Comparison of ENCODE assay signal across 8 cellular contexts in genomic region chr2:207352978-207353377, GRCh38.
A peak's percentile ranks its signal among the peaks of the same experiment; 100 is the strongest.
DNase-seq lines count a peak whose midpoint lies in the region; ATAC-seq, FAIRE-seq and TF ChIP-seq lines count a peak whose summit lies in the region.

No MANE protein-coding gene starts in this region.

- intact Hi-C loops in A673 (cut with micrococcal nuclease; ENCODE audit: unreplicated experiment) (no loop called here), lower leg skin (cut with DNase I; ENCODE audit: low total_unique reads) (no loop called here)

- no peaks in the 10 kb centered on the region for H3K4me1 ChIP-seq in A673 (ENCODE audit: insufficient read depth, low read length, poor library complexity, severe bottlenecking)

- H3K9me3 ChIP-seq in A673 (ENCODE audit: low read depth, low read length, poor library complexity, severe bottlenecking), result no peaks in the 10 kb centered on the region

- no TSS peak for BruUV-seq in A673 (replicated peaks; lab: Mats Ljungman, UMichigan)

- H3K4me3 ChIP-seq in A673 (ENCODE audit: low read depth, low read length, poor library complexity, severe bottlenecking) (no peak overlapping the region), lower leg skin (ENCODE audit: low read depth, poor library complexity, severe bottlenecking) (no peak overlapping the region)

- ATAC-seq in GM21381 (IDR thresholded peaks at IDR 0.05; ENCODE audit: unreplicated experiment), result peak; percentile 83
- ATAC-seq in esophagus mucosa, result peak; percentile 56
- ATAC-seq in GM21360 (IDR thresholded peaks at IDR 0.05; ENCODE audit: unreplicated experiment), result no peak

- 70 to 78% methylated on average over 2 of the region's 2 CpGs for WGBS in lower leg skin, 2 donors

- CTCF ChIA-PET in A673 (lab: Charles Lee), result no interaction called here

- no peak for TF ChIP-seq RAD21 in Ishikawa (IDR thresholded peaks at IDR 0.05; ENCODE audit: low read depth)

- peak; percentile 42 for FAIRE-seq in GM12892 (lab: Jason Lieb, UNC)

- TF ChIP-seq CTCF in A673 (conservative IDR thresholded peaks at IDR 0.05; ENCODE audit: low read depth, low read length), result no peak
- no peak for TF ChIP-seq CTCF in lower leg skin (IDR thresholded peaks at IDR 0.05)

- TF ChIP-seq EP300 in Ishikawa (IDR thresholded peaks at IDR 0.05; ENCODE audit: borderline replicate concordance), result no peak

- no peaks in the 10 kb centered on the region for H3K36me3 ChIP-seq in A673 (ENCODE audit: insufficient read depth, low read length, poor library complexity, severe bottlenecking)

- POLR2A ChIA-PET in A673 (lab: Charles Lee; ENCODE audit: low non-redundant PET), result no interaction called here

- TF ChIP-seq POLR2A in GM12892 (IDR thresholded peaks at IDR 0.05; ENCODE audit: low read depth, low read length), result no peak
- TF ChIP-seq POLR2A in lower leg skin (IDR thresholded peaks at IDR 0.05), result no peak

- no peak overlapping the region for H3K27ac ChIP-seq in A673 (ENCODE audit: low read depth, low read length, poor library complexity, severe bottlenecking)

- no peak for DNase-seq in GM12892 (ENCODE audit: insufficient read length)
- DNase-seq in A673 (ENCODE audit: low spot score), result no peak
- no peak for DNase-seq in lower leg skin (ENCODE audit: low spot score in 2 of 2)
- no peak for DNase-seq in NCI-H187 (lab: John Stamatoyannopoulos, UW)

- no peaks in the 10 kb centered on the region for H3K27me3 ChIP-seq in A673 (replicated peaks; ENCODE audit: insufficient read depth, low read depth, low read length, poor library complexity)

TF ChIP-seq in Ishikawa, 13 proteins besides CTCF, POLR2A, EP300 and RAD21:
- TF ChIP-seq TCF12 (IDR thresholded peaks at IDR 0.05; ENCODE audit: low read depth) (no peak), USF1 (IDR thresholded peaks at IDR 0.05) (peak; percentile 82), MAX (IDR thresholded peaks at IDR 0.05) (no peak), TEAD4 (IDR thresholded peaks at IDR 0.05) (no peak)
